ENCODE assay signal across 11 cellular contexts in genomic region chr1:81237531-81238528, GRCh38.
DNase-seq lines count a peak whose midpoint lies in the region; ATAC-seq and TF ChIP-seq lines count a peak whose summit lies in the region.
"Had no signal": no experiment of that assay in that cellular context is flagged by ENCODE, and none has a peak within 500 bp of the region (broad histone marks: within the 10 kb centered on the region; RNA-seq: fewer than 3 reads in every experiment).

No MANE protein-coding gene starts in this region.

- peaks cover 7% of the 10 kb centered on the region for H3K4me1 Mint-ChIP-seq in MCF 10A (ENCODE audit: insufficient read depth, unreplicated experiment)
- H3K4me1 Mint-ChIP-seq: activated CD4-positive, alpha-beta T cell treated with anti-CD3 and anti-CD28 coated beads, Interleukin-2, amount 10 ng/mL, durations not matched to agents 7 days and 5 days had no signal

- no TSS peak for BruUV-seq in MCF 10A (replicated peaks; lab: Mats Ljungman, UMichigan)

- no peaks in the 10 kb centered on the region for H3K36me3 Mint-ChIP-seq in MCF 10A (ENCODE audit: insufficient read depth, unreplicated experiment)

- H3K9me3 ChIP-seq in HUES64 (ENCODE audit: insufficient read depth, low read depth, low read length) (no peaks in the 10 kb centered on the region), mucosa of stomach (ENCODE audit: control insufficient read depth, low read length) (no peaks in the 10 kb centered on the region)

- ATAC-seq in HG03175 (IDR thresholded peaks at IDR 0.05; ENCODE audit: unreplicated experiment) = no peak
- ATAC-seq: HCT116 had no signal

- no peak overlapping the region for H3K27ac Mint-ChIP-seq in MCF 10A (ENCODE audit: low read depth, unreplicated experiment)
- H3K27ac Mint-ChIP-seq: activated CD4-positive, alpha-beta T cell treated with anti-CD3 and anti-CD28 coated beads, Interleukin-2, amount 10 ng/mL, durations not matched to agents 7 days and 5 days had no signal

- in situ Hi-C loops in Caki2 (cut with HindIII; ENCODE audit: low pct_unique_long_range_greater_than_20kb, low sequenced_read_pairs) = no loop called here

- H3K4me3 Mint-ChIP-seq in MCF 10A (ENCODE audit: unreplicated experiment) = no peak overlapping the region
- H3K4me3 Mint-ChIP-seq: activated CD4-positive, alpha-beta T cell treated with anti-CD3 and anti-CD28 coated beads, Interleukin-2, amount 10 ng/mL, durations not matched to agents 7 days and 5 days had no signal

- CTCF ChIA-PET in MCF 10A (lab: Yijun Ruan, JAX) = no interaction called here

- POLR2A ChIA-PET in MCF 10A (lab: Yijun Ruan, JAX) = interaction anchor here (0.6 to 0.8 kb wide), 2 partner anchors 578 to 824 kb away, joined by 3 to 4 read pairs; no protein-coding TSS in a partner anchor

- TF ChIP-seq CTCF in MCF 10A (IDR thresholded peaks at IDR 0.05; ENCODE audit: unreplicated experiment) = no peak
- TF ChIP-seq CTCF in GM10266 (IDR thresholded peaks at IDR 0.05; ENCODE audit: control insufficient read depth, insufficient read depth, low read depth, missing control alignments) = no peak

- no peaks in the 10 kb centered on the region for H3K27me3 ChIP-seq in HUES64 (ENCODE audit: insufficient read depth, low read length)
- H3K27me3 ChIP-seq in mucosa of stomach (ENCODE audit: control insufficient read depth, insufficient read depth, low read length) = no peaks in the 10 kb centered on the region

- peaks cover 61% of the 10 kb centered on the region for H3K4me1 ChIP-seq in HUES64 (ENCODE audit: insufficient read depth, low read length)
- no peaks in the 10 kb centered on the region for H3K4me1 ChIP-seq in mucosa of stomach (ENCODE audit: control insufficient read depth, insufficient read depth, low read length)

- H3K9ac ChIP-seq in HUES64 (ENCODE audit: low read depth, low read length) (peak overlapping the region; percentile 17), mucosa of stomach (ENCODE audit: low read length) (peak overlapping the region; percentile 25)

- DNase-seq in Caki2 (ENCODE audit: low read depth) (peak; percentile 46), MCF 10A (ENCODE audit: unreplicated experiment) (peak; percentile 2), medulla oblongata (ENCODE audit: extremely low spot score) (no peak), SIG-M5 (lab: John Stamatoyannopoulos, UW) (no peak), GM10266 (ENCODE audit: extremely low spot score) (no peak)
- DNase-seq: activated CD4-positive, alpha-beta T cell treated with anti-CD3 and anti-CD28 coated beads, Interleukin-2, amount 10 ng/mL, durations not matched to agents 7 days and 5 days; NCI-H2029 treated with DMSO at 0.1 percent for 48 hours had no signal

- H3K36me3 ChIP-seq in HUES64 (ENCODE audit: insufficient read depth, low read length) (no peaks in the 10 kb centered on the region), mucosa of stomach (ENCODE audit: control insufficient read depth, insufficient read depth, low read length) (no peaks in the 10 kb centered on the region)

- 45% methylated on average over 10 of the region's 11 CpGs for WGBS in HUES64

- peak overlapping the region; percentile 36 for H3K4me3 ChIP-seq in HUES64 (ENCODE audit: low read length)
- peak overlapping the region; percentile 20 for H3K4me3 ChIP-seq in mucosa of stomach (ENCODE audit: low read length)

- intact Hi-C loops in MCF 10A (cut with micrococcal nuclease) = no loop called here

- H3K27ac ChIP-seq in HUES64 (ENCODE audit: low read depth, low read length) = peak overlapping the region; percentile 68

- H3K9me3 Mint-ChIP-seq in MCF 10A (ENCODE audit: unreplicated experiment) = no peaks in the 10 kb centered on the region
- H3K9me3 Mint-ChIP-seq: activated CD4-positive, alpha-beta T cell treated with anti-CD3 and anti-CD28 coated beads, Interleukin-2, amount 10 ng/mL, durations not matched to agents 7 days and 5 days had no signal

- H3K27me3 Mint-ChIP-seq in MCF 10A (ENCODE audit: insufficient read depth, unreplicated experiment) = no peaks in the 10 kb centered on the region
- H3K27me3 Mint-ChIP-seq: activated CD4-positive, alpha-beta T cell treated with anti-CD3 and anti-CD28 coated beads, Interleukin-2, amount 10 ng/mL, durations not matched to agents 7 days and 5 days had no signal

Comparison
In these comparisons a context has a peak if more than half of its experiments do, and no peak if none do; other contexts are left out.
1. DNase-seq: peak in Caki2 (single experiment) and MCF 10A (single experiment); none in medulla oblongata (single experiment), SIG-M5 (single experiment) and GM10266 (single experiment).